ENCODE assay signal across 8 cellular contexts in the genomic region with DNA sequence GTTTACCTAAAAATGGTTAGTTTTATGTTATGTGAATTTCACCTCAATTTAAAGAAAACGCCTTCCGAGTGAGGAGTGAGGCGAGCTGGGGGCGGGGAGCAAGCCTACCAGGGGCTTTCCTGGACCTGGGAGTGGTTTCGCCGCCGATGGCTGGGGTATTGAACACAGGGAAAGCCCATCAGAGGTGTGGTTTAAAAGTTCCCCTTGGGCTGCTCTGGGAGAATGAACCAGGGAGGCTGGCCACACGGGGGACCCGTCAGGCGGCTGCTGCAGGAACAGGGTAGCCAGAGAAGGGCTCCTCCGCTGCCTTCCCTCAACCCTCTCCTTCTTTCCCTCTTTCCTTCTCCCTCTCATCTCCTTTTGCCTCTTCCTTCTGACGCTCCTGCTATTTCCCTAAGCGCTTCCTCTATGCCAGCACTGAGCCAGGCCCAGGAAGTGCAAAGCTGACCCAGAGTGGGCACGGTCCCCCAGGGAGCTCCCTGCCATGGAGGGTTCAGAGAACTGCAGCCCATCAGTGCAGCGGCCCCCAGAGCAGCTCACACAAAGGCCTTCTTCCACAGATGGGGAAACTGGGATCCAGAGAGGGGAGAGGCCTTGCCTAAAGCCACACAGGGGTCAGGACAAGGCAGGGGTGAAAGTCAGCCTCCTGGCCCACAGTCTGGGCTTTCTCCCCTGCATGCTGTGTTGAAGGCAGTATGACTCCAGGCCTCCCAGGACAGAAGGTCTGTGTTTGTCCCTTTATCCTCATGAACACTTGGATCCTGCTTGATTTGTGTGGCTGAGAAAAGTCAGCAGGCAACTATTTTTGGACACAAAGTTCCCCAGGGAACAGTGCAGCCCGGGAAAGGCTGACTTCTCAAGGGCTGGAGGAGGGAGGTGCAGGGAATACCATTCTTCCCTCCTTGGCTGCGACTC.
DNase-seq lines count a peak whose midpoint lies in the region; ATAC-seq and TF ChIP-seq lines count a peak whose summit lies in the region.

No MANE protein-coding gene starts in this region.

- peak; percentile 44 for ATAC-seq in activated naive CD8-positive, alpha-beta T cell treated with anti-CD3 and anti-CD28 coated beads, Interleukin-2, amount 50 U/mL, for 24 hours
- no peak for ATAC-seq in GM18498 (IDR thresholded peaks at IDR 0.05; ENCODE audit: unreplicated experiment)

- peak; percentile 56 for TF ChIP-seq POLR2A in GM19193 (IDR thresholded peaks at IDR 0.05; ENCODE audit: extremely low read depth, insufficient read depth, insufficient read length)

- H3K9ac ChIP-seq in SK-N-MC (ENCODE audit: insufficient read length) = peak overlapping the region; percentile 1

- peak overlapping the region; percentile 63; the same call in 1 of the 2 replicates for H3K27ac ChIP-seq in SK-N-MC

- H3K36me3 Mint-ChIP-seq in activated naive CD8-positive, alpha-beta T cell treated with anti-CD3 and anti-CD28 coated beads, Interleukin-2, amount 50 U/mL, for 24 hours (ENCODE audit: low read depth) = peaks cover 70% of the 10 kb centered on the region

- H3K27me3 Mint-ChIP-seq in activated naive CD8-positive, alpha-beta T cell treated with anti-CD3 and anti-CD28 coated beads, Interleukin-2, amount 50 U/mL, for 24 hours = no peaks in the 10 kb centered on the region

- peak overlapping the region; percentile 97 for H3K27ac Mint-ChIP-seq in activated naive CD8-positive, alpha-beta T cell treated with anti-CD3 and anti-CD28 coated beads, Interleukin-2, amount 50 U/mL, for 24 hours

- no peak overlapping the region for H3K4me3 ChIP-seq in SK-N-MC

- H3K4me3 Mint-ChIP-seq in activated naive CD8-positive, alpha-beta T cell treated with anti-CD3 and anti-CD28 coated beads, Interleukin-2, amount 50 U/mL, for 24 hours = peak overlapping the region; percentile 87

- DNase-seq in SK-N-MC (ENCODE audit: low read depth, low spot score) (no peak), left kidney (ENCODE audit: low read depth, low spot score) (peak; percentile 43), SHP77 (lab: John Stamatoyannopoulos, UW) (no peak), NCI-H1930 (lab: John Stamatoyannopoulos, UW) (no peak)
- DNase-seq in activated naive CD8-positive, alpha-beta T cell treated with anti-CD3 and anti-CD28 coated beads, Interleukin-2, amount 50 U/mL, for 24 hours = peak; percentile 86
- peak in 2 of 3 donors; percentile 46 to 54 for DNase-seq in stimulated activated CD4-positive, alpha-beta T cell treated with anti-CD3 and anti-CD28 coated beads, TNF-alpha, amount 100 ng/mL, for 48 hours (ENCODE audit: low read depth in 3 of 3)

- no peaks in the 10 kb centered on the region for H3K9me3 Mint-ChIP-seq in activated naive CD8-positive, alpha-beta T cell treated with anti-CD3 and anti-CD28 coated beads, Interleukin-2, amount 50 U/mL, for 24 hours

- H3K36me3 ChIP-seq in SK-N-MC (ENCODE audit: insufficient read depth, low read length) = peaks cover 28% of the 10 kb centered on the region; the same call in 1 of the 2 replicates

- H3K4me1 Mint-ChIP-seq in activated naive CD8-positive, alpha-beta T cell treated with anti-CD3 and anti-CD28 coated beads, Interleukin-2, amount 50 U/mL, for 24 hours = peaks cover 85% of the 10 kb centered on the region

- H3K9me3 ChIP-seq in SK-N-MC (ENCODE audit: low read depth, low read length) = no peaks in the 10 kb centered on the region

Comparison
In these comparisons a context has a peak if more than half of its experiments do, and no peak if none do; other contexts are left out.
1. DNase-seq: peak in activated naive CD8-positive, alpha-beta T cell treated with anti-CD3 and anti-CD28 coated beads, Interleukin-2, amount 50 U/mL, for 24 hours (single experiment), left kidney (single experiment) and stimulated activated CD4-positive, alpha-beta T cell treated with anti-CD3 and anti-CD28 coated beads, TNF-alpha, amount 100 ng/mL, for 48 hours (2 of 3); none in SK-N-MC (single experiment), SHP77 (0 of 2) and NCI-H1930 (0 of 2).